In genomic region chr2:127609031-127609751, GRCh38 we compare ENCODE assay signal across 21 cellular contexts. TPM values are rescaled to one million over a fixed set of nuclear protein-coding genes. Genes with fewer than 3 reads are reported as not detected.
DNase-seq lines count a peak whose midpoint lies in the region; ATAC-seq, FAIRE-seq and TF ChIP-seq lines count a peak whose summit lies in the region.
"Had no signal": no experiment of that assay in that cellular context is flagged by ENCODE, and none has a peak within 500 bp of the region (broad histone marks: within the 10 kb centered on the region; RNA-seq: fewer than 3 reads in every experiment).

No MANE protein-coding gene starts in this region.

- FAIRE-seq in K562 (lab: Jason Lieb, UNC) = no peak

- H3K79me2 ChIP-seq in K562 (ENCODE audit: control insufficient read depth, insufficient read depth, low read length) = no peaks in the 10 kb centered on the region

- H3K4me1 ChIP-seq in right cardiac atrium (ENCODE audit: control insufficient read depth, insufficient read depth, low read length) = no peaks in the 10 kb centered on the region
- no peaks in the 10 kb centered on the region for H3K4me1 ChIP-seq in right atrium auricular region
- peaks cover 0 to 11% of the 10 kb centered on the region in 2 experiments; a peak in 2 of 5 replicates for H3K4me1 ChIP-seq in K562 (replicated peaks in 1 of 2; ENCODE audit: control insufficient read depth in 2 of 2, insufficient read depth in 2 of 2, low read length in 2 of 2)
- H3K4me1 ChIP-seq: colonic mucosa, testis had no signal

- H3K9me1 ChIP-seq in K562 (ENCODE audit: control insufficient read depth, insufficient read depth, low read length) = no peaks in the 10 kb centered on the region

- ATAC-seq in right cardiac atrium (peak; percentile 11 to 22), K562 (peak; percentile 22; the same call in 1 of the 3 replicates), natural killer cell (no peak), HG03095 (IDR thresholded peaks at IDR 0.05; ENCODE audit: unreplicated experiment) (no peak)
- ATAC-seq: activated T-cell treated with anti-CD3 and anti-CD28 coated beads, Interleukin-2, amount 50 U/mL, for 72 hours had no signal

- TF ChIP-seq RAD21 in K562 (CRISPR knock-in tag; conservative IDR thresholded peaks at IDR 0.05 in 1 of 2, IDR thresholded peaks at IDR 0.05 in 1 of 2) = no peak

- in situ Hi-C loops in K562 (cut with MboI) = no loop called here

- H3K36me3 ChIP-seq in right atrium auricular region (no peaks in the 10 kb centered on the region), K562 (ENCODE audit: control insufficient read depth, insufficient read depth, low read length) (no peaks in the 10 kb centered on the region; the same call in 2 of the 3 replicates)
- H3K36me3 ChIP-seq: brain microvascular endothelial cell, SJSA1 had no signal

- TF ChIP-seq POLR2A in K562 (conservative IDR thresholded peaks at IDR 0.05) = no peak

- CTCF ChIA-PET in K562 (lab: Yijun Ruan, JAX; ENCODE audit: low intra/inter-chr PET ratio) = no interaction called here

- POLR2A ChIA-PET in K562 (lab: Yijun Ruan, JAX) = no interaction called here

- H3K9me3 ChIP-seq in right cardiac atrium (ENCODE audit: control insufficient read depth, low read length) (no peaks in the 10 kb centered on the region), right atrium auricular region (peaks cover 0 to 14% of the 10 kb centered on the region in 2 donors), K562 (replicated peaks; ENCODE audit: control insufficient read depth, insufficient read depth, low read depth, low read length) (no peaks in the 10 kb centered on the region)
- H3K9me3 ChIP-seq: colonic mucosa, testis had no signal

- H3K27ac ChIP-seq in right cardiac atrium (ENCODE audit: low read length) (no peak overlapping the region), right atrium auricular region (no peak overlapping the region), K562 (ENCODE audit: extremely low read depth, low read depth, low read length) (no peak overlapping the region)
- H3K27ac ChIP-seq: brain microvascular endothelial cell, colonic mucosa, SJSA1, testis had no signal

- DNase-seq in right cardiac atrium (no peak), right atrium auricular region (ENCODE audit: low spot score) (no peak), K562 (ENCODE audit: extremely low read depth in 1 of 4, low spot score in 3 of 4) (no peak), natural killer cell (peak; percentile 10), ureter (ENCODE audit: low spot score) (peak; percentile 34), GM19240 (ENCODE audit: insufficient read length, low spot score) (no peak), superior temporal gyrus (ENCODE audit: extremely low spot score) (no peak)
- DNase-seq: activated CD4-positive, alpha-beta T cell treated with anti-CD3 and anti-CD28 coated beads, Interleukin-2, amount 50 U/mL, for 4 hours; activated T-cell treated with anti-CD3 and anti-CD28 coated beads, Interleukin-2, amount 50 U/mL, for 72 hours; brain microvascular endothelial cell; colonic mucosa; Karpas-422; NCI-H187 treated with DMSO at 0.1 percent for 48 hours; NCI-H2227 treated with DMSO at 0.1 percent for 48 hours; retina; testis had no signal

- peaks cover 0 to 6% of the 10 kb centered on the region in 2 donors for H3K9me3 Mint-ChIP-seq in natural killer cell

- H3K4me3 Mint-ChIP-seq in natural killer cell = no peak overlapping the region
- H3K4me3 Mint-ChIP-seq: activated T-cell treated with anti-CD3 and anti-CD28 coated beads, Interleukin-2, amount 50 U/mL, for 72 hours; CD4-positive, alpha-beta T cell; T-helper 1 cell treated with Interleukin-12 subunit alpha and Interleukin-12 subunit beta and Interleukin-4 antibody, amounts not matched to agents 30 μg/mL and 1 μg/mL, for 36 hours had no signal

- peak overlapping the region in 1 of 2 experiments; percentile 40; a peak in 2 of 4 replicates for H3K9ac ChIP-seq in K562 (ENCODE audit: insufficient read depth in 1 of 2, low read depth in 2 of 2, low read length in 2 of 2)

- no peak for TF ChIP-seq CTCF in right atrium auricular region (IDR thresholded peaks at IDR 0.05)
- no peak for TF ChIP-seq CTCF in K562 (IDR thresholded peaks at IDR 0.05 in 2 of 3, conservative IDR thresholded peaks at IDR 0.05 in 1 of 3; ENCODE audit: insufficient read depth in 2 of 3, low read depth in 1 of 3, low read length in 3 of 3)
- TF ChIP-seq CTCF in natural killer cell (IDR thresholded peaks at IDR 0.05) = no peak

- H2AFZ ChIP-seq in K562 (ENCODE audit: low read depth, low read length) = no peak overlapping the region

- no peaks in the 10 kb centered on the region for H3K4me1 Mint-ChIP-seq in natural killer cell

- WGBS in right cardiac atrium = 91% methylated on average over 24 of the region's 24 CpGs
- WGBS in K562 (ENCODE audit: insufficient coverage, low coverage, missing lambda C conversion rate) = 2% methylated on average over 24 of the region's 24 CpGs

- no peaks in the 10 kb centered on the region for H3K27me3 ChIP-seq in right cardiac atrium (ENCODE audit: control insufficient read depth, insufficient read depth)
- H3K27me3 ChIP-seq in right atrium auricular region = no peaks in the 10 kb centered on the region
- H3K27me3 ChIP-seq in K562 (ENCODE audit: control insufficient read depth in 2 of 2, insufficient read depth in 2 of 2, low read length in 2 of 2) = peaks cover 54 to 79% of the 10 kb centered on the region in 2 experiments
- H3K27me3 ChIP-seq: brain microvascular endothelial cell, colonic mucosa, SJSA1, testis had no signal

- no peak overlapping the region for H3K4me2 ChIP-seq in K562 (ENCODE audit: insufficient read depth, low read length)

- no peak overlapping the region for H3K4me3 ChIP-seq in right cardiac atrium (ENCODE audit: low read length)
- no peak overlapping the region for H3K4me3 ChIP-seq in right atrium auricular region
- no peak overlapping the region for H3K4me3 ChIP-seq in K562
- H3K4me3 ChIP-seq: colonic mucosa, SJSA1, testis had no signal

- H3K27ac Mint-ChIP-seq in natural killer cell = no peak overlapping the region
- H3K27ac Mint-ChIP-seq: activated T-cell treated with anti-CD3 and anti-CD28 coated beads, Interleukin-2, amount 50 U/mL, for 72 hours; CD4-positive, alpha-beta T cell; T-helper 1 cell treated with Interleukin-12 subunit alpha and Interleukin-12 subunit beta and Interleukin-4 antibody, amounts not matched to agents 30 μg/mL and 1 μg/mL, for 36 hours had no signal

- no peaks in the 10 kb centered on the region for H4K20me1 ChIP-seq in K562 (replicated peaks; ENCODE audit: control insufficient read depth, insufficient read depth, low read length)

- peaks cover 11% of the 10 kb centered on the region for H3K36me3 Mint-ChIP-seq in natural killer cell

- intact Hi-C loops in right cardiac atrium (cut with DNase I) = no loop called here
- intact Hi-C loops in K562 (cut with micrococcal nuclease) = no loop called here
- intact Hi-C loops in natural killer cell (cut with micrococcal nuclease) = no loop called here

- peaks cover 0 to 13% of the 10 kb centered on the region in 2 donors for H3K27me3 Mint-ChIP-seq in natural killer cell (ENCODE audit: low read depth in 2 of 2)
- H3K27me3 Mint-ChIP-seq: CD4-positive, alpha-beta T cell had no signal

- BruUV-seq in K562 (replicated peaks; lab: Mats Ljungman, UMichigan) = no TSS peak

- no peak for TF ChIP-seq EP300 in K562 (IDR thresholded peaks at IDR 0.05; ENCODE audit: low read length)

TF ChIP-seq in K562, 482 proteins besides CTCF, POLR2A, EP300 and RAD21 (continues in another document):
- TF ChIP-seq ZFPM2 (CRISPR knock-in tag; IDR thresholded peaks at IDR 0.05) (no peak), TBL1XR1 (IDR thresholded peaks at IDR 0.05; ENCODE audit: low read length in 2 of 2) (no peak)

RNA-seq across cellular contexts. Expression of gene GPR17, which starts 36.8 kb away (rescaled TPM):
- total RNA-seq in right cardiac atrium (under 1 TPM in 2 of 4 donors, not detected in 2; 0.31 to 0.40 TPM), right atrium auricular region (under 1 TPM in 1 of 2 donors, not detected in 1; 0.24 TPM), K562 (2014; rRNA removed) (not detected in 2 replicates), K562 (2014; rRNA removed; fragmentation: Illumina TruSeq; extraction: Trizol) (not detected in 2 replicates), K562 (2015; rRNA removed; fragmentation: Illumina TruSeq; extraction: Trizol) (not detected in 2 replicates), K562 (2021) (not detected in 2 replicates), natural killer cell (not detected), ureter (not detected)
- polyA plus RNA-seq in right cardiac atrium (4.0 TPM), K562 (2011; rRNA removed) (not detected in 2 replicates), K562 (2014; fragmentation: Illumina TruSeq; extraction: Trizol) (not detected in 2 replicates), K562 (2014; fragmentation: Nextera tagmentation; extraction: Ambion mirVana) (not detected), K562 (2014; rRNA removed) (not detected in 2 replicates)
- not detected in 2 replicates for total RNA-seq in K562 (2011; cell fraction: chromatin; rRNA removed; ENCODE audit: low replicate concordance)
- total RNA-seq in K562 (2011; cell fraction: nucleolus; rRNA removed) = not detected in 2 replicates
- not detected in 2 replicates for total RNA-seq in K562 (2011; cell fraction: nucleoplasm; rRNA removed)
- not detected in 2 replicates for polyA plus RNA-seq in K562 (2011; cell fraction: cytosol; rRNA removed)
- polyA plus RNA-seq in K562 (2011; cell fraction: nucleus; rRNA removed) = not detected in 2 replicates
- not detected in 2 replicates for polyA plus RNA-seq in K562 (2012)
- polyA minus RNA-seq in K562 (2011; rRNA and poly(A)+ RNA removed) = not detected in 2 replicates
- not detected in 2 replicates for polyA minus RNA-seq in K562 (2011; cell fraction: cytosol; rRNA and poly(A)+ RNA removed)
- not detected in 2 replicates for polyA minus RNA-seq in K562 (2011; cell fraction: nucleus; rRNA and poly(A)+ RNA removed)
- total RNA-seq: activated T-cell treated with anti-CD3 and anti-CD28 coated beads, Interleukin-2, amount 50 U/mL, for 72 hours; CD4-positive, alpha-beta T cell; mononuclear cell; SJSA1 had no signal

Comparison
In these comparisons a context has a peak if more than half of its experiments do, and no peak if none do; other contexts are left out.
1. ATAC-seq: peak in right cardiac atrium (2 of 2) and K562 (single experiment); none in natural killer cell (0 of 3) and HG03095 (single experiment).
2. DNase-seq: peak in natural killer cell (single experiment) and ureter (single experiment); none in right cardiac atrium (0 of 3), right atrium auricular region (single experiment), K562 (0 of 4), GM19240 (single experiment) and superior temporal gyrus (single experiment).